ENCODE assay signal across 24 cellular contexts in genomic region chr21:44518684-44519083, GRCh38. TPM values are rescaled to one million over a fixed set of nuclear protein-coding genes. Genes with fewer than 3 reads are reported as not detected.
DNase-seq lines count a peak whose midpoint lies in the region; ATAC-seq, FAIRE-seq and TF ChIP-seq lines count a peak whose summit lies in the region.
"Had no signal": no experiment of that assay in that cellular context is flagged by ENCODE, and none has a peak within 500 bp of the region (broad histone marks: within the 10 kb centered on the region; RNA-seq: fewer than 3 reads in every experiment).

No MANE protein-coding gene starts in this region.

- peaks cover 6% of the 10 kb centered on the region for H3K23me2 ChIP-seq in H1 (ENCODE audit: low read depth, low read length)

- H2BK20ac ChIP-seq in H1 (ENCODE audit: low read length), result no peak overlapping the region

- peak; percentile 18 for DNase-seq in left ventricle myocardium superior
- DNase-seq in heart right ventricle, result no peak
- DNase-seq in H1 (ENCODE audit: low read depth in 1 of 2, low spot score in 2 of 2), result no peak
- DNase-seq in neuronal stem cell (ENCODE audit: low spot score), result no peak
- no peak for DNase-seq in NCI-H748 treated with DMSO at 0.1 percent for 48 hours (lab: John Stamatoyannopoulos, UW)
- no peak for DNase-seq in globus pallidus (ENCODE audit: low spot score)
- no peak for DNase-seq in body of pancreas
- DNase-seq: CD4-positive, CD25-positive, alpha-beta regulatory T cell; DMS 273 treated with DMSO at 0.1 percent for 48 hours; DMS79 treated with DMSO at 0.1 percent for 48 hours; HFFc6; NCI-H1092; NCI-H1436; NCI-H187 treated with DMSO at 0.1 percent for 48 hours; NCI-H2107; NCI-H2227 treated with DMSO at 0.1 percent for 48 hours; NCI-H510A; NCI-H774; SJCRH30 had no signal

- POLR2A ChIA-PET in H1 (lab: Charles Lee; ENCODE audit: partially characterized antibody), result interaction anchor here (0.7 to 0.9 kb wide), 3 partner anchors 241 to 440 kb away, joined by 3 to 4 read pairs (median 3); no protein-coding TSS in a partner anchor

- no peak overlapping the region for H2AFZ ChIP-seq in H1 (ENCODE audit: low read length)
- H2AFZ ChIP-seq in neuronal stem cell (ENCODE audit: low read length), result no peak overlapping the region

- H3K56ac ChIP-seq in H1 (replicated peaks; ENCODE audit: insufficient read length, low read depth, low read length), result no peak overlapping the region

- H4K8ac ChIP-seq in H1 (ENCODE audit: extremely low read depth, insufficient read depth, low read length) (no peak overlapping the region), neuronal stem cell (ENCODE audit: low read depth, low read length) (no peak overlapping the region)

- TF ChIP-seq CTCF in heart right ventricle (IDR thresholded peaks at IDR 0.05) (no peak), H1 (IDR thresholded peaks at IDR 0.05; ENCODE audit: control extremely low read depth in 1 of 3, insufficient read depth in 1 of 3, low read depth in 1 of 3, low read length in 3 of 3) (no peak), body of pancreas (IDR thresholded peaks at IDR 0.05) (no peak)

- no peaks in the 10 kb centered on the region for H3K79me2 ChIP-seq in H1 (ENCODE audit: control insufficient read depth in 1 of 2, insufficient read depth in 2 of 2, low read length in 2 of 2)

- H3K18ac ChIP-seq in H1 (ENCODE audit: extremely low read depth, low read length) (no peak overlapping the region), neuronal stem cell (ENCODE audit: low read length) (peak overlapping the region; percentile 60)

- H2BK5ac ChIP-seq in H1 (ENCODE audit: low read depth, low read length), result no peak overlapping the region
- no peak overlapping the region for H2BK5ac ChIP-seq in neuronal stem cell (ENCODE audit: low read length)

- no peak for TF ChIP-seq EP300 in H1 (IDR thresholded peaks at IDR 0.05; ENCODE audit: borderline replicate concordance in 1 of 2, low read depth in 2 of 2, low read length in 2 of 2)

- H3K79me1 ChIP-seq in H1 (ENCODE audit: low read depth, low read length) (peaks cover 3% of the 10 kb centered on the region; the same call in 1 of the 2 replicates), neuronal stem cell (ENCODE audit: low read depth, low read length) (no peaks in the 10 kb centered on the region)

- no peak overlapping the region for H2BK12ac ChIP-seq in H1 (ENCODE audit: low read depth, low read length)
- no peak overlapping the region for H2BK12ac ChIP-seq in neuronal stem cell (ENCODE audit: low read length)

- H3K4me3 ChIP-seq in heart right ventricle (no peak overlapping the region), H1 (ENCODE audit: extremely low read depth in 1 of 4, insufficient read depth in 2 of 4, low read depth in 3 of 4, low read length in 4 of 4) (no peak overlapping the region), neuronal stem cell (ENCODE audit: low read length in 2 of 2) (no peak overlapping the region), body of pancreas (no peak overlapping the region)
- H3K4me3 ChIP-seq: SJCRH30 had no signal

- H3K4ac ChIP-seq in H1 (replicated peaks; ENCODE audit: insufficient read length, low read depth, low read length) (no peak overlapping the region), neuronal stem cell (ENCODE audit: low read length) (no peak overlapping the region)

- H3K23ac ChIP-seq in H1 (ENCODE audit: insufficient read length) (no peak overlapping the region), neuronal stem cell (ENCODE audit: low read depth, low read length, poor library complexity) (no peak overlapping the region)

- no peak for TF ChIP-seq RAD21 in H1 (IDR thresholded peaks at IDR 0.05 in 1 of 2, conservative IDR thresholded peaks at IDR 0.05 in 1 of 2; ENCODE audit: low read depth in 2 of 2, low read length in 2 of 2)

- no peak for ATAC-seq in left ventricle myocardium superior
- no peak for ATAC-seq in heart right ventricle
- no peak for ATAC-seq in body of pancreas
- ATAC-seq: K562, Panc1 had no signal

- no peaks in the 10 kb centered on the region for H3K36me3 ChIP-seq in heart right ventricle
- H3K36me3 ChIP-seq in H1 (ENCODE audit: control insufficient read depth in 2 of 4, insufficient read depth in 4 of 4, low read length in 3 of 4), result no peaks in the 10 kb centered on the region
- no peaks in the 10 kb centered on the region for H3K36me3 ChIP-seq in neuronal stem cell (replicated peaks in 1 of 2; ENCODE audit: control insufficient read depth in 2 of 2, insufficient read depth in 2 of 2, low read length in 2 of 2)
- no peaks in the 10 kb centered on the region for H3K36me3 ChIP-seq in body of pancreas (replicated peaks in 1 of 2; ENCODE audit: insufficient read depth in 1 of 2, low read depth in 2 of 2)
- H3K36me3 ChIP-seq: SJCRH30 had no signal

- CTCF ChIA-PET in H1 (lab: Charles Lee; ENCODE audit: partially characterized antibody), result interaction anchor here (0.6 to 2.3 kb wide), 7 partner anchors 8 to 275 kb away, joined by 3 to 17 read pairs (median 3); no protein-coding TSS in a partner anchor

- H4K5ac ChIP-seq in H1 (ENCODE audit: insufficient read length, low read depth, low read length), result no peak overlapping the region

- no peak overlapping the region for H3K27ac ChIP-seq in heart right ventricle
- H3K27ac ChIP-seq in H1 (ENCODE audit: low read depth, low read length), result no peak overlapping the region
- H3K27ac ChIP-seq in neuronal stem cell (replicated peaks; ENCODE audit: low read length), result no peak overlapping the region
- H3K27ac ChIP-seq in body of pancreas, result no peak overlapping the region
- H3K27ac ChIP-seq: SJCRH30 had no signal

- H3K9me3 ChIP-seq in heart right ventricle (no peaks in the 10 kb centered on the region), H1 (ENCODE audit: insufficient read depth in 2 of 2, low read depth in 1 of 2, low read length in 1 of 2) (peaks cover 0 to 3% of the 10 kb centered on the region in 2 experiments; a peak in 3 of 4 replicates), neuronal stem cell (replicated peaks in 1 of 2; ENCODE audit: control insufficient read depth in 2 of 2, insufficient read depth in 1 of 2, low read depth in 1 of 2, low read length in 2 of 2) (peaks cover 0 to 5% of the 10 kb centered on the region in 2 donors), body of pancreas (no peaks in the 10 kb centered on the region)

- FAIRE-seq in H1 (lab: Jason Lieb, UNC), result no peak
- FAIRE-seq: A204.1, H54, K562 had no signal

- H4K91ac ChIP-seq in H1 (replicated peaks; ENCODE audit: insufficient read length, low read length), result no peak overlapping the region
- H4K91ac ChIP-seq in neuronal stem cell (ENCODE audit: low read depth, low read length, poor library complexity), result no peak overlapping the region

- H3K9ac ChIP-seq in H1 (replicated peaks in 1 of 4; ENCODE audit: extremely low read depth in 1 of 4, low read depth in 3 of 4, low read length in 3 of 4) (no peak overlapping the region), neuronal stem cell (ENCODE audit: low read depth, low read length, poor library complexity) (no peak overlapping the region)

- H2AK5ac ChIP-seq in H1 (ENCODE audit: low read depth, low read length) (no peak overlapping the region), neuronal stem cell (ENCODE audit: low read depth, low read length) (no peak overlapping the region)

- intact Hi-C loops in left ventricle myocardium superior (cut with micrococcal nuclease), result no loop called here
- intact Hi-C loops in heart right ventricle (cut with DNase I), result loop anchor here in 4 of 10 donors (5.0 to 10.0 kb wide), 3 partner anchors 219 to 276 kb away; no protein-coding TSS in a partner anchor
- intact Hi-C loops in body of pancreas (cut with DNase I), result loop anchor here (10.0 kb wide), 1 partner anchor 286 kb away; the partner anchor contains the start of gene UBE2G2

- H3K14ac ChIP-seq in H1 (ENCODE audit: insufficient read length), result no peak overlapping the region
- H3K14ac ChIP-seq in neuronal stem cell (ENCODE audit: low read length), result no peak overlapping the region

- H3K4me1 ChIP-seq in heart right ventricle, result no peaks in the 10 kb centered on the region
- peaks cover 0 to 3% (median 0%) of the 10 kb centered on the region in 4 experiments; a peak in 1 of 7 replicates for H3K4me1 ChIP-seq in H1 (replicated peaks in 1 of 4; ENCODE audit: control insufficient read depth in 3 of 4, insufficient read depth in 4 of 4, low read length in 3 of 4)
- H3K4me1 ChIP-seq in neuronal stem cell (ENCODE audit: control insufficient read depth in 2 of 2, insufficient read depth in 1 of 2, low read depth in 1 of 2, low read length in 2 of 2), result no peaks in the 10 kb centered on the region
- H3K4me1 ChIP-seq in body of pancreas, result no peaks in the 10 kb centered on the region
- H3K4me1 ChIP-seq: SJCRH30 had no signal

- TF ChIP-seq POLR2A in H1 (IDR thresholded peaks at IDR 0.05; ENCODE audit: control extremely low read depth in 1 of 2, low read depth in 2 of 2, low read length in 2 of 2), result no peak
- TF ChIP-seq POLR2A in body of pancreas (IDR thresholded peaks at IDR 0.05), result no peak

- H4K20me1 ChIP-seq in H1 (replicated peaks in 1 of 2; ENCODE audit: control insufficient read depth in 1 of 2, insufficient read depth in 2 of 2, low read length in 2 of 2), result no peaks in the 10 kb centered on the region

- H3K4me2 ChIP-seq in H1 (ENCODE audit: insufficient read depth in 1 of 2, low read depth in 2 of 2, low read length in 2 of 2), result no peak overlapping the region
- H3K4me2 ChIP-seq in neuronal stem cell (ENCODE audit: insufficient read depth, low read length, poor library complexity, severe bottlenecking), result no peak overlapping the region

- 73 to 74% methylated on average over 12 of the region's 12 CpGs for WGBS in heart right ventricle, 2 donors
- 88% methylated on average over 12 of the region's 12 CpGs; no CpG with 5 or more reads in 1 of the 2 experiments for WGBS in H1 (ENCODE audit: extremely low coverage in 1 of 2, insufficient coverage in 1 of 2, insufficient read length in 1 of 2, insufficient replicate concordance in 2 of 2, low coverage in 1 of 2, low lambda C conversion rate in 2 of 2, missing lambda C conversion rate in 1 of 2), 2 experiments
- WGBS in neuronal stem cell (ENCODE audit: extremely low coverage in 2 of 2, insufficient read length in 2 of 2, insufficient replicate concordance in 1 of 2), 2 donors, result no CpG with 5 or more reads among the region's 12 CpGs
- WGBS in body of pancreas, 2 donors, result 46 to 51% methylated on average over 10 to 12 of the region's 12 CpGs

- H3K27me3 ChIP-seq in heart right ventricle (peaks cover 0 to 29% (median 8%) of the 10 kb centered on the region in 7 donors), H1 (replicated peaks in 1 of 4; ENCODE audit: control insufficient read depth in 3 of 4, extremely low read depth in 1 of 4, insufficient read depth in 3 of 4, low read length in 3 of 4) (no peaks in the 10 kb centered on the region), neuronal stem cell (ENCODE audit: control insufficient read depth in 3 of 3, insufficient read depth in 3 of 3, low read depth in 1 of 3, low read length in 3 of 3) (no peaks in the 10 kb centered on the region), body of pancreas (no peaks in the 10 kb centered on the region)
- H3K27me3 ChIP-seq: SJCRH30 had no signal

- H2BK120ac ChIP-seq in H1 (replicated peaks; ENCODE audit: low read depth, low read length) (no peak overlapping the region), neuronal stem cell (ENCODE audit: low read depth, low read length) (no peak overlapping the region)

- H2BK15ac ChIP-seq in H1 (ENCODE audit: low read length), result no peak overlapping the region
- H2BK15ac ChIP-seq in neuronal stem cell (ENCODE audit: low read length), result no peak overlapping the region

RNA-seq across cellular contexts. Expression of gene KRTAP10-1, which starts 21.3 kb away (rescaled TPM):
- total RNA-seq in left ventricle myocardium superior, result not detected
- not detected for total RNA-seq in heart right ventricle
- not detected for polyA plus RNA-seq in heart right ventricle
- total RNA-seq in H1 (2021; fragmentation: NEBNext Ultra II Directional; extraction: Animal tissue kit (Norgen Biotek cat#: 25700)), result not detected in 2 replicates
- 0.08 TPM in 1 of 2 replicates, not detected in the other for polyA plus RNA-seq in H1 (2011; rRNA removed)
- polyA plus RNA-seq in H1 (2011; cell fraction: cytosol; rRNA removed), result not detected
- polyA plus RNA-seq in H1 (2011; cell fraction: nucleus; rRNA removed), result 0.09 TPM
- polyA plus RNA-seq in H1 (2012, experiment 1 of 2), result not detected in 4 replicates
- polyA plus RNA-seq in H1 (2012, experiment 2 of 2), result not detected
- not detected for polyA plus RNA-seq in H1 (2013, experiment 1 of 2)
- polyA plus RNA-seq in H1 (2013, experiment 2 of 2), result not detected
- not detected in 2 replicates for polyA minus RNA-seq in H1 (2011; rRNA and poly(A)+ RNA removed)
- not detected for polyA minus RNA-seq in H1 (2011; cell fraction: cytosol; rRNA and poly(A)+ RNA removed)
- 0.90 TPM for polyA minus RNA-seq in H1 (2011; cell fraction: nucleus; rRNA and poly(A)+ RNA removed)
- polyA plus RNA-seq in neuronal stem cell (2013, experiment 1 of 2), result not detected
- polyA plus RNA-seq in neuronal stem cell (2013, experiment 2 of 2), result not detected
- not detected for total RNA-seq in body of pancreas
- total RNA-seq: CD4-positive, CD25-positive, alpha-beta regulatory T cell; HFFc6; K562; LHCN-M2; SJCRH30 had no signal
- polyA plus RNA-seq: CD4-positive, CD25-positive, alpha-beta regulatory T cell; K562 had no signal

RNA-seq across cellular contexts. Expression of gene KRTAP10-2, which starts 32.6 kb away (rescaled TPM):
- total RNA-seq in left ventricle myocardium superior (not detected), heart right ventricle (not detected), body of pancreas (not detected)
- polyA plus RNA-seq in heart right ventricle (not detected), H1 (2011; rRNA removed) (0.06 and 0.11 TPM in 2 replicates)
- total RNA-seq in H1 (2021; fragmentation: NEBNext Ultra II Directional; extraction: Animal tissue kit (Norgen Biotek cat#: 25700)), result not detected in 2 replicates
- not detected for polyA plus RNA-seq in H1 (2011; cell fraction: cytosol; rRNA removed)
- polyA plus RNA-seq in H1 (2011; cell fraction: nucleus; rRNA removed), result 0.13 TPM
- polyA plus RNA-seq in H1 (2012, experiment 1 of 2), result 0.16 TPM in 1 of 4 replicates, not detected in the others
- not detected for polyA plus RNA-seq in H1 (2012, experiment 2 of 2)
- polyA plus RNA-seq in H1 (2013, experiment 1 of 2), result not detected
- polyA plus RNA-seq in H1 (2013, experiment 2 of 2), result not detected
- 0.38 and 0.51 TPM in 2 replicates for polyA minus RNA-seq in H1 (2011; rRNA and poly(A)+ RNA removed)
- polyA minus RNA-seq in H1 (2011; cell fraction: cytosol; rRNA and poly(A)+ RNA removed), result not detected
- not detected for polyA minus RNA-seq in H1 (2011; cell fraction: nucleus; rRNA and poly(A)+ RNA removed)
- not detected for polyA plus RNA-seq in neuronal stem cell (2013, experiment 1 of 2)
- polyA plus RNA-seq in neuronal stem cell (2013, experiment 2 of 2), result not detected
- total RNA-seq: CD4-positive, CD25-positive, alpha-beta regulatory T cell; HFFc6; K562; LHCN-M2; SJCRH30 had no signal
- polyA plus RNA-seq: CD4-positive, CD25-positive, alpha-beta regulatory T cell; K562 had no signal

RNA-seq across cellular contexts. Expression of gene KRTAP10-3, which starts 39.9 kb away (rescaled TPM):
- total RNA-seq in left ventricle myocardium superior (not detected), heart right ventricle (not detected), body of pancreas (not detected)
- polyA plus RNA-seq in heart right ventricle (not detected), H1 (2011; rRNA removed) (0.16 TPM in 1 of 2 replicates, not detected in the other)
- total RNA-seq in H1 (2021; fragmentation: NEBNext Ultra II Directional; extraction: Animal tissue kit (Norgen Biotek cat#: 25700)), result not detected in 2 replicates
- polyA plus RNA-seq in H1 (2011; cell fraction: cytosol; rRNA removed), result not detected
- polyA plus RNA-seq in H1 (2011; cell fraction: nucleus; rRNA removed), result 0.20 TPM
- not detected in 4 replicates for polyA plus RNA-seq in H1 (2012, experiment 1 of 2)
- polyA plus RNA-seq in H1 (2012, experiment 2 of 2), result not detected
- polyA plus RNA-seq in H1 (2013, experiment 1 of 2), result not detected
- polyA plus RNA-seq in H1 (2013, experiment 2 of 2), result not detected
- polyA minus RNA-seq in H1 (2011; rRNA and poly(A)+ RNA removed), result 0.19 TPM in 1 of 2 replicates, not detected in the other
- not detected for polyA minus RNA-seq in H1 (2011; cell fraction: cytosol; rRNA and poly(A)+ RNA removed)
- polyA minus RNA-seq in H1 (2011; cell fraction: nucleus; rRNA and poly(A)+ RNA removed), result 1.9 TPM
- not detected for polyA plus RNA-seq in neuronal stem cell (2013, experiment 1 of 2)
- not detected for polyA plus RNA-seq in neuronal stem cell (2013, experiment 2 of 2)
- total RNA-seq: CD4-positive, CD25-positive, alpha-beta regulatory T cell; HFFc6; K562; LHCN-M2; SJCRH30 had no signal
- polyA plus RNA-seq: CD4-positive, CD25-positive, alpha-beta regulatory T cell; K562 had no signal

RNA-seq across cellular contexts. Expression of gene KRTAP10-4, which starts 54.8 kb away (rescaled TPM):
- total RNA-seq in left ventricle myocardium superior (not detected), heart right ventricle (not detected), body of pancreas (not detected)
- polyA plus RNA-seq in heart right ventricle (not detected), H1 (2011; rRNA removed) (not detected in 2 replicates)
- not detected in 2 replicates for total RNA-seq in H1 (2021; fragmentation: NEBNext Ultra II Directional; extraction: Animal tissue kit (Norgen Biotek cat#: 25700))
- polyA plus RNA-seq in H1 (2011; cell fraction: cytosol; rRNA removed), result not detected
- polyA plus RNA-seq in H1 (2011; cell fraction: nucleus; rRNA removed), result 0.09 TPM
- polyA plus RNA-seq in H1 (2012, experiment 1 of 2), result not detected in 4 replicates
- not detected for polyA plus RNA-seq in H1 (2012, experiment 2 of 2)
- polyA plus RNA-seq in H1 (2013, experiment 1 of 2), result not detected
- polyA plus RNA-seq in H1 (2013, experiment 2 of 2), result not detected
- polyA minus RNA-seq in H1 (2011; rRNA and poly(A)+ RNA removed), result not detected in 2 replicates
- polyA minus RNA-seq in H1 (2011; cell fraction: cytosol; rRNA and poly(A)+ RNA removed), result not detected
- not detected for polyA minus RNA-seq in H1 (2011; cell fraction: nucleus; rRNA and poly(A)+ RNA removed)
- polyA plus RNA-seq in neuronal stem cell (2013, experiment 1 of 2), result not detected
- polyA plus RNA-seq in neuronal stem cell (2013, experiment 2 of 2), result 0.01 TPM
- total RNA-seq: CD4-positive, CD25-positive, alpha-beta regulatory T cell; HFFc6; K562; LHCN-M2; SJCRH30 had no signal
- polyA plus RNA-seq: CD4-positive, CD25-positive, alpha-beta regulatory T cell; K562 had no signal
